8 cellular contexts compared by ENCODE assay signal in genomic region chr1:23553896-23554480, GRCh38. TPM values are rescaled to one million over a fixed set of nuclear protein-coding genes. Genes with fewer than 3 reads are reported as not detected.
A peak's percentile ranks its signal among the peaks of the same experiment; 100 is the strongest.
DNase-seq lines count a peak whose midpoint lies in the region; ATAC-seq and TF ChIP-seq lines count a peak whose summit lies in the region.

No MANE protein-coding gene starts in this region.

- H3K27me3 ChIP-seq in CD8-positive, alpha-beta T cell (ENCODE audit: insufficient read depth, low read length), result no peaks in the 10 kb centered on the region
- H3K27me3 ChIP-seq in NT2/D1 (ENCODE audit: insufficient read depth, insufficient read length) (no peaks in the 10 kb centered on the region), neuronal stem cell (ENCODE audit: control insufficient read depth in 3 of 3, insufficient read depth in 3 of 3, low read depth in 1 of 3, low read length in 3 of 3) (peaks cover 0 to 13% (median 0%) of the 10 kb centered on the region in 3 experiments)
- H3K27me3 ChIP-seq in effector memory CD4-positive, alpha-beta T cell (replicated peaks; ENCODE audit: control insufficient read depth, insufficient read depth, low read length, poor library complexity, severe bottlenecking), result no peaks in the 10 kb centered on the region

- H2BK12ac ChIP-seq in neuronal stem cell (ENCODE audit: low read length), result peak overlapping the region; percentile 35

- peak overlapping the region; percentile 86 for H3K23ac ChIP-seq in neuronal stem cell (ENCODE audit: low read depth, low read length, poor library complexity)

- ATAC-seq in CD8-positive, alpha-beta T cell, result no peak
- ATAC-seq in GM19035 (IDR thresholded peaks at IDR 0.05; ENCODE audit: unreplicated experiment), result no peak

- H2AFZ ChIP-seq in neuronal stem cell (ENCODE audit: low read length), result peak overlapping the region; percentile 79

- peaks cover 36% of the 10 kb centered on the region for H3K4me1 ChIP-seq in CD8-positive, alpha-beta T cell (ENCODE audit: insufficient read depth, low read length)
- peaks cover 8% of the 10 kb centered on the region for H3K4me1 ChIP-seq in NT2/D1 (ENCODE audit: insufficient read depth, insufficient read length)
- peaks cover 36% of the 10 kb centered on the region for H3K4me1 ChIP-seq in effector memory CD4-positive, alpha-beta T cell (ENCODE audit: control insufficient read depth, insufficient read depth, low read length, poor library complexity, severe bottlenecking)
- peaks cover 33 to 37% of the 10 kb centered on the region in 2 donors for H3K4me1 ChIP-seq in neuronal stem cell (ENCODE audit: control insufficient read depth in 2 of 2, insufficient read depth in 1 of 2, low read depth in 1 of 2, low read length in 2 of 2)

- peak overlapping the region; percentile 67 for H3K27ac ChIP-seq in CD8-positive, alpha-beta T cell (ENCODE audit: low read depth, low read length)
- peak overlapping the region; percentile 85 for H3K27ac ChIP-seq in effector memory CD4-positive, alpha-beta T cell (ENCODE audit: insufficient read depth, low read length, poor library complexity, severe bottlenecking)
- peak overlapping the region; percentile 54 for H3K27ac ChIP-seq in neuronal stem cell (replicated peaks; ENCODE audit: low read length)

- H3K9ac ChIP-seq in NT2/D1 (ENCODE audit: insufficient read length, low read depth) (peak overlapping the region; percentile 79), neuronal stem cell (ENCODE audit: low read depth, low read length, poor library complexity) (peak overlapping the region; percentile 87)

- CTCF ChIA-PET in CD8-positive, alpha-beta T cell (lab: Charles Lee), result interaction anchor here (0.6 to 23.4 kb wide), 11 partner anchors 9 to 84 kb away, joined by 3 to 1167 read pairs (median 9); no protein-coding TSS in a partner anchor

- POLR2A ChIA-PET in CD8-positive, alpha-beta T cell (lab: Charles Lee), result interaction anchor here (0.6 to 5.3 kb wide), 15 partner anchors 9 to 82 kb away, joined by 3 to 61 read pairs (median 6); no protein-coding TSS in a partner anchor

- peaks cover 50% of the 10 kb centered on the region for H3K4me1 Mint-ChIP-seq in CD8-positive, alpha-beta T cell (ENCODE audit: low read depth)

- H3K27me3 Mint-ChIP-seq in CD8-positive, alpha-beta T cell (ENCODE audit: low read depth), result no peaks in the 10 kb centered on the region

- peak overlapping the region; percentile 47 for H2BK15ac ChIP-seq in neuronal stem cell (ENCODE audit: low read length)

- H3K4me3 ChIP-seq in CD8-positive, alpha-beta T cell (ENCODE audit: low read depth, low read length), result peak overlapping the region; percentile 76
- H3K4me3 ChIP-seq in NT2/D1 (ENCODE audit: insufficient read length, low read depth) (peak overlapping the region; percentile 59), neuronal stem cell (ENCODE audit: low read length in 2 of 2) (peak overlapping the region; percentile 51 to 76)
- H3K4me3 ChIP-seq in effector memory CD4-positive, alpha-beta T cell (ENCODE audit: insufficient read depth, low read depth, low read length, poor library complexity, severe bottlenecking), result peak overlapping the region; percentile 61

- H4K91ac ChIP-seq in neuronal stem cell (ENCODE audit: low read depth, low read length, poor library complexity), result no peak overlapping the region

- H4K8ac ChIP-seq in neuronal stem cell (ENCODE audit: low read depth, low read length), result no peak overlapping the region

- H2AK5ac ChIP-seq in neuronal stem cell (ENCODE audit: low read depth, low read length), result peak overlapping the region; percentile 74

- no CpG with 5 or more reads among the region's 22 CpGs for WGBS in neuronal stem cell (ENCODE audit: extremely low coverage in 2 of 2, insufficient read length in 2 of 2, insufficient replicate concordance in 1 of 2), 2 donors

- no peak for DNase-seq in CD8-positive, alpha-beta T cell
- no peak for DNase-seq in NT2/D1 (ENCODE audit: low read depth, low spot score)
- no peak for DNase-seq in effector memory CD4-positive, alpha-beta T cell
- no peak for DNase-seq in neuronal stem cell (ENCODE audit: low spot score)
- DNase-seq in Kasumi-1 (lab: John Stamatoyannopoulos, UW), result no peak
- DNase-seq in UCSD-AML1 (lab: John Stamatoyannopoulos, UW; ENCODE audit: unreplicated experiment), result no peak
- no peak for DNase-seq in NCI-H1105 (lab: John Stamatoyannopoulos, UW)

- peak overlapping the region; percentile 96 for H3K4me2 ChIP-seq in neuronal stem cell (ENCODE audit: insufficient read depth, low read length, poor library complexity, severe bottlenecking)

- no peaks in the 10 kb centered on the region for H3K9me3 Mint-ChIP-seq in CD8-positive, alpha-beta T cell

- H3K36me3 Mint-ChIP-seq in CD8-positive, alpha-beta T cell, result peaks cover 12% of the 10 kb centered on the region

- no peak overlapping the region for H3K4ac ChIP-seq in neuronal stem cell (ENCODE audit: low read length)

- H2BK120ac ChIP-seq in neuronal stem cell (ENCODE audit: low read depth, low read length), result peak overlapping the region; percentile 58

- H3K9me3 ChIP-seq in CD8-positive, alpha-beta T cell (ENCODE audit: low read length), result no peaks in the 10 kb centered on the region
- H3K9me3 ChIP-seq in NT2/D1 (ENCODE audit: insufficient read depth, low read length) (no peaks in the 10 kb centered on the region), neuronal stem cell (replicated peaks in 1 of 2; ENCODE audit: control insufficient read depth in 2 of 2, insufficient read depth in 1 of 2, low read depth in 1 of 2, low read length in 2 of 2) (no peaks in the 10 kb centered on the region)
- no peaks in the 10 kb centered on the region for H3K9me3 ChIP-seq in effector memory CD4-positive, alpha-beta T cell (ENCODE audit: control insufficient read depth, low read length)

- H2BK5ac ChIP-seq in neuronal stem cell (ENCODE audit: low read length), result peak overlapping the region; percentile 89

- H3K79me1 ChIP-seq in neuronal stem cell (ENCODE audit: low read depth, low read length), result peaks cover 5% of the 10 kb centered on the region

- H3K27ac Mint-ChIP-seq in CD8-positive, alpha-beta T cell, result peak overlapping the region; percentile 92

- H3K18ac ChIP-seq in neuronal stem cell (ENCODE audit: low read length), result peak overlapping the region; percentile 98

- H3K14ac ChIP-seq in neuronal stem cell (ENCODE audit: low read length), result no peak overlapping the region

- peak overlapping the region; percentile 91 for H3K4me3 Mint-ChIP-seq in CD8-positive, alpha-beta T cell

- no peaks in the 10 kb centered on the region for H3K36me3 ChIP-seq in CD8-positive, alpha-beta T cell (ENCODE audit: insufficient read depth, low read length)
- peaks cover 18% of the 10 kb centered on the region for H3K36me3 ChIP-seq in NT2/D1 (ENCODE audit: insufficient read depth, insufficient read length, low read length)
- no peaks in the 10 kb centered on the region for H3K36me3 ChIP-seq in effector memory CD4-positive, alpha-beta T cell (ENCODE audit: control insufficient read depth, insufficient read depth, low read length)
- peaks cover 0 to 24% of the 10 kb centered on the region in 2 donors for H3K36me3 ChIP-seq in neuronal stem cell (replicated peaks in 1 of 2; ENCODE audit: control insufficient read depth in 2 of 2, insufficient read depth in 2 of 2, low read length in 2 of 2)

- TF ChIP-seq CTCF in CD8-positive, alpha-beta T cell (IDR thresholded peaks at IDR 0.05), result no peak

- intact Hi-C loops in CD8-positive, alpha-beta T cell (cut with DNase I, micrococcal nuclease), result loop anchor here (1.0 to 10.0 kb wide), 5 partner anchors 47 to 251 kb away; partner anchors contain the start of gene GALE (in 1 of the 2)

RNA-seq across cellular contexts. Expression of gene ID3, which starts 5.3 kb away (rescaled TPM):
- 10 to 100 TPM; 44.2 to 48.1 TPM for total RNA-seq in CD8-positive, alpha-beta T cell
- 99.9 TPM for polyA plus RNA-seq in neuronal stem cell (2013, experiment 1 of 2)
- polyA plus RNA-seq in neuronal stem cell (2013, experiment 2 of 2), result 99.2 TPM

RNA-seq across cellular contexts. Expression of gene E2F2, which starts 23.0 kb away (rescaled TPM):
- total RNA-seq in CD8-positive, alpha-beta T cell, result under 1 TPM; 0.19 to 0.38 TPM
- 3.8 TPM for polyA plus RNA-seq in neuronal stem cell (2013, experiment 1 of 2)
- 4.4 TPM for polyA plus RNA-seq in neuronal stem cell (2013, experiment 2 of 2)
